ENCODE assay signal across 20 cellular contexts in the genomic region with DNA sequence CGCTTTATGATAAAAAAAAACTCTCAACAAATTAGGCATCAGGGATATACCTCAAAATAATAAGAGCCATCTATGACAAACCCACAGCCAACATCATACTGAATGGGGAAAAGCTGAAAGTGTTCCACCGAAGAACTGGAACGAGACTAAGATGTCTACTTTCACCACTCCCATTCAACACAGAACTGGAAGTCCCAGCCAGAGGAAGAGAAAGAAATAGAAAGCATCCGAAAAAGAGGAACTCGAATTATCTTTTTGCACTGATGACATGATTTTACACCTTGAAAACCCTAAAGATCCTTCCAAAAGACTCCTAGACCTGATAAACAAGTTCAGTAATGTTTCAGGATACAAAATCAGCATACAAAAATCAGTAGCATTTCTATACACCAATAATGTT.
"Had no signal": no experiment of that assay in that cellular context is flagged by ENCODE, and none has a peak within 500 bp of the region (broad histone marks: within the 10 kb centered on the region; RNA-seq: fewer than 3 reads in every experiment).

No MANE protein-coding gene starts in this region.

- ATAC-seq: activated T-cell treated with anti-CD3 and anti-CD28 coated beads, Interleukin-2, amount 50 U/mL, for 72 hours; gastrocnemius medialis; left lobe of liver had no signal

- H3K4me3 ChIP-seq: ascending aorta, breast epithelium, gastrocnemius medialis, spleen, thyroid gland had no signal

- DNase-seq: activated CD4-positive, alpha-beta T cell treated with anti-CD3 and anti-CD28 coated beads for 1 hour; activated CD8-positive, alpha-beta memory T cell treated with anti-CD3 and anti-CD28 coated beads for 24 hours; activated gamma-delta T cell; activated T-cell treated with anti-CD3 and anti-CD28 coated beads, Interleukin-2, amount 50 U/mL, for 72 hours; cortex of kidney; gastrocnemius medialis; head of caudate nucleus; midbrain; nucleus accumbens; spleen; stimulated activated naive CD4-positive, alpha-beta T cell; T-helper 9 cell; thyroid gland had no signal

- H3K27ac Mint-ChIP-seq: activated naive CD4-positive, alpha-beta T cell treated with anti-CD3 and anti-CD28 coated beads, Interleukin-2, amount 50 U/mL, for 24 hours; activated T-cell treated with anti-CD3 and anti-CD28 coated beads, Interleukin-2, amount 50 U/mL, for 72 hours; nephron had no signal

- H3K27ac ChIP-seq: ascending aorta, breast epithelium, gastrocnemius medialis, spleen, thyroid gland, VCaP had no signal

- H3K4me1 Mint-ChIP-seq: activated naive CD4-positive, alpha-beta T cell treated with anti-CD3 and anti-CD28 coated beads, Interleukin-2, amount 50 U/mL, for 24 hours; nephron had no signal

- H3K9me3 ChIP-seq: breast epithelium, gastrocnemius medialis, thyroid gland had no signal

- H3K27me3 ChIP-seq: ascending aorta, breast epithelium, gastrocnemius medialis, spleen, thyroid gland had no signal

- FAIRE-seq: keratinocyte had no signal

- H3K27me3 Mint-ChIP-seq: activated naive CD4-positive, alpha-beta T cell treated with anti-CD3 and anti-CD28 coated beads, Interleukin-2, amount 50 U/mL, for 24 hours had no signal

- H3K36me3 ChIP-seq: ascending aorta, breast epithelium, gastrocnemius medialis, spleen, thyroid gland had no signal

- H3K4me1 ChIP-seq: ascending aorta, breast epithelium, gastrocnemius medialis, spleen, thyroid gland had no signal

- H3K4me3 Mint-ChIP-seq: activated naive CD4-positive, alpha-beta T cell treated with anti-CD3 and anti-CD28 coated beads, Interleukin-2, amount 50 U/mL, for 24 hours; activated T-cell treated with anti-CD3 and anti-CD28 coated beads, Interleukin-2, amount 50 U/mL, for 72 hours; nephron had no signal
